1 cellular context compared by ENCODE assay signal in genomic region chr7:22732556-22733126, GRCh38.
TF ChIP-seq lines count a peak whose summit lies in the region.

No MANE protein-coding gene starts in this region.

TF ChIP-seq in HepG2, 621 proteins besides CTCF, POLR2A, EP300 and RAD21 (continued from another document):
- TF ChIP-seq SNAPC5 (CRISPR knock-in tag; IDR thresholded peaks at IDR 0.05; ENCODE audit: borderline replicate concordance) (no peak), ZBTB33 (CRISPR knock-in tag; IDR thresholded peaks at IDR 0.05) (no peak)
